In the genomic region with DNA sequence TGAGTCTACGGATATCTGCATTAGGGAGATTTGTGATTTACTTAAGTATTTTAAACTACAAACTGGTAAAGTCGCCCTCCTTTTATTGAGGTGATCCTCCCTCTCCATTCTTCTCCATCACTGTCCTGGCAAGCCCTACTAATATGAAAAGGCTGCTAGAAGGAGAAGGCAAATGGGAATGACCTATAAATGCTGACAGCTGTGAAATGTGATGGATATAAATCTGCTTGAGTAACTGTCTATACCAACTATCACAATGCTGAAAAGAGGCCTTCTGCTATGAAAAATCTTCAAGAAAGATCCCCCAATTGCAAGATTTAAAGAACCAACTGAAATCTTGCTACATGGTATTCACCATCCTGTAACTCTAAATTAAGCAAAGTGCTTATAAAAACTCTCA, we compare ENCODE assay signal across 18 cellular contexts.
"Had no signal": no experiment of that assay in that cellular context is flagged by ENCODE, and none has a peak within 500 bp of the region (broad histone marks: within the 10 kb centered on the region; RNA-seq: fewer than 3 reads in every experiment).

No MANE protein-coding gene starts in this region.

- H3K4me1 ChIP-seq: parathyroid adenoma had no signal

- DNase-seq: activated CD4-positive, alpha-beta T cell treated with anti-CD3 and anti-CD28 coated beads for 48 hours; activated CD8-positive, alpha-beta memory T cell treated with anti-CD3 and anti-CD28 coated beads, Interleukin-2, amount 50 U/mL, for 48 hours; activated gamma-delta T cell treated with Interleukin-2 at 50 U/mL for 16 hours; amniotic stem cell; body of pancreas; central memory CD4-positive, alpha-beta T cell; cortex of kidney; effector CD8-positive, alpha-beta T cell; esophagus squamous epithelium; hippocampal formation; kidney; left ventricle myocardium inferior; naive B cell; stimulated activated CD4-positive, alpha-beta T cell treated with anti-CD3 and anti-CD28 coated beads, Interleukin-1b, Interleukin-23, amount 100 ng/mL, for 48 hours; transverse colon had no signal

- ATAC-seq: body of pancreas, WTC11 had no signal

- H2AFZ ChIP-seq: parathyroid adenoma had no signal

- H3K4me3 ChIP-seq: body of pancreas, esophagus squamous epithelium, left ventricle myocardium inferior, transverse colon, vagina had no signal

- H3K9me3 ChIP-seq: body of pancreas, esophagus squamous epithelium, left ventricle myocardium inferior, transverse colon, vagina had no signal

- H3K27ac ChIP-seq: body of pancreas, esophagus squamous epithelium, vagina had no signal

- H3K27me3 ChIP-seq: body of pancreas, esophagus squamous epithelium, transverse colon, vagina had no signal

- H3K9ac ChIP-seq: parathyroid adenoma had no signal
